24 cellular contexts compared by ENCODE assay signal in genomic region chr15:25899870-25900269, GRCh38. TPM values are rescaled to one million over a fixed set of nuclear protein-coding genes. Genes with fewer than 3 reads are reported as not detected.
A peak's percentile ranks its signal among the peaks of the same experiment; 100 is the strongest.
DNase-seq lines count a peak whose midpoint lies in the region; ATAC-seq, FAIRE-seq and TF ChIP-seq lines count a peak whose summit lies in the region.
"Had no signal": no experiment of that assay in that cellular context is flagged by ENCODE, and none has a peak within 500 bp of the region (broad histone marks: within the 10 kb centered on the region; RNA-seq: fewer than 3 reads in every experiment).

No MANE protein-coding gene starts in this region.

- TF ChIP-seq CTCF in IMR-90 (conservative IDR thresholded peaks at IDR 0.05; ENCODE audit: low read depth, low read length) (no peak), bronchial epithelial cell (IDR thresholded peaks at IDR 0.05; ENCODE audit: insufficient read depth, low read length, severe bottlenecking) (no peak), gastroesophageal sphincter (IDR thresholded peaks at IDR 0.05) (no peak), tibial nerve (IDR thresholded peaks at IDR 0.05) (no peak)

- H2BK5ac ChIP-seq in IMR-90 (ENCODE audit: low read depth, low read length, poor library complexity, severe bottlenecking) = no peak overlapping the region

- ATAC-seq in IMR-90 (ENCODE audit: low read depth) (peak; percentile 56), gastroesophageal sphincter (no peak), HG03342 (IDR thresholded peaks at IDR 0.05; ENCODE audit: unreplicated experiment) (no peak)
- ATAC-seq: GM12878 had no signal

- CTCF ChIA-PET in IMR-90 (lab: Yijun Ruan, JAX) = no interaction called here
- CTCF ChIA-PET in activated CD4-positive, alpha-beta T cell treated with anti-CD3 and anti-CD28 coated beads, Interleukin-2, amount 10 ng/mL, durations not matched to agents 7 days and 5 days (lab: Charles Lee) = no interaction called here

- H3K4ac ChIP-seq in IMR-90 (ENCODE audit: low read depth, low read length) = no peak overlapping the region

- POLR2A ChIA-PET in IMR-90 (lab: Charles Lee; ENCODE audit: unreplicated experiment) = no interaction called here
- POLR2A ChIA-PET in activated CD4-positive, alpha-beta T cell treated with anti-CD3 and anti-CD28 coated beads, Interleukin-2, amount 10 ng/mL, durations not matched to agents 7 days and 5 days (lab: Charles Lee) = no interaction called here

- no peak overlapping the region for H3K23ac ChIP-seq in IMR-90 (ENCODE audit: low read depth, low read length)

- no peaks in the 10 kb centered on the region for H3K36me3 Mint-ChIP-seq in activated CD4-positive, alpha-beta T cell treated with anti-CD3 and anti-CD28 coated beads, Interleukin-2, amount 10 ng/mL, durations not matched to agents 7 days and 5 days (ENCODE audit: low read depth)

- H3K9me3 ChIP-seq in IMR-90 (ENCODE audit: control insufficient read depth, insufficient read depth, low read length) = no peaks in the 10 kb centered on the region
- no peaks in the 10 kb centered on the region for H3K9me3 ChIP-seq in gastroesophageal sphincter
- H3K9me3 ChIP-seq in tibial nerve = no peaks in the 10 kb centered on the region
- H3K9me3 ChIP-seq: A549; BLaER1 treated with 17β-estradiol and CSF1 and Interleukin-3, amounts not matched to agents 10 nM and 100 nM; MG63 had no signal

- H3K36me3 ChIP-seq in IMR-90 (ENCODE audit: control insufficient read depth, insufficient read depth, low read length) (no peaks in the 10 kb centered on the region), bronchial epithelial cell (ENCODE audit: control insufficient read depth, insufficient read depth, low read length) (no peaks in the 10 kb centered on the region), gastroesophageal sphincter (no peaks in the 10 kb centered on the region), tibial nerve (no peaks in the 10 kb centered on the region)
- H3K36me3 ChIP-seq: BLaER1 treated with 17β-estradiol and CSF1 and Interleukin-3, amounts not matched to agents 10 nM and 100 nM; MG63 had no signal

- no peak overlapping the region for H2AK9ac ChIP-seq in IMR-90 (replicated peaks; ENCODE audit: low read depth, low read length, poor library complexity)

- dilution Hi-C loops in IMR-90 (cut with HindIII; ENCODE audit: low sequenced_read_pairs, unreplicated experiment) = no loop called here

- no peaks in the 10 kb centered on the region for H4K20me1 ChIP-seq in IMR-90 (ENCODE audit: insufficient read depth, low read length)
- H4K20me1 ChIP-seq: BLaER1 treated with 17β-estradiol and CSF1 and Interleukin-3, amounts not matched to agents 10 nM and 100 nM had no signal

- H3K9me3 Mint-ChIP-seq in activated CD4-positive, alpha-beta T cell treated with anti-CD3 and anti-CD28 coated beads, Interleukin-2, amount 10 ng/mL, durations not matched to agents 7 days and 5 days = no peaks in the 10 kb centered on the region

- TF ChIP-seq POLR2A in IMR-90 (IDR thresholded peaks at IDR 0.05; ENCODE audit: low read depth, low read length) = no peak
- TF ChIP-seq POLR2A in gastroesophageal sphincter (IDR thresholded peaks at IDR 0.05) = no peak
- TF ChIP-seq POLR2A in tibial nerve (IDR thresholded peaks at IDR 0.05) = no peak

- DNase-seq in IMR-90 (peak; percentile 38), bronchial epithelial cell (ENCODE audit: low read depth) (peak; percentile 50), tibial nerve (ENCODE audit: low spot score in 2 of 2) (no peak), SKM-1 (lab: John Stamatoyannopoulos, UW; ENCODE audit: unreplicated experiment) (no peak)
- no peak for DNase-seq in activated CD4-positive, alpha-beta T cell treated with anti-CD3 and anti-CD28 coated beads, Interleukin-2, amount 10 ng/mL, durations not matched to agents 7 days and 5 days
- DNase-seq: AML-193; CD4-positive, alpha-beta T cell; DMS53; KG1; MG63; NCI-H2029; NCI-H446; NCI-H524 treated with DMSO at 0.1 percent for 48 hours; NCI-H774; Right ventricle myocardium superior had no signal

- no peaks in the 10 kb centered on the region for H3K27me3 ChIP-seq in IMR-90 (ENCODE audit: control insufficient read depth, insufficient read depth, low read length)
- no peaks in the 10 kb centered on the region for H3K27me3 ChIP-seq in bronchial epithelial cell (ENCODE audit: control insufficient read depth, insufficient read depth, low read length)
- no peaks in the 10 kb centered on the region for H3K27me3 ChIP-seq in gastroesophageal sphincter
- no peaks in the 10 kb centered on the region for H3K27me3 ChIP-seq in tibial nerve
- H3K27me3 ChIP-seq: BLaER1 treated with 17β-estradiol and CSF1 and Interleukin-3, amounts not matched to agents 10 nM and 100 nM; MG63 had no signal

- no peak overlapping the region for H3K9ac ChIP-seq in IMR-90 (ENCODE audit: low read depth, low read length)
- H3K9ac ChIP-seq: BLaER1 treated with 17β-estradiol and CSF1 and Interleukin-3, amounts not matched to agents 10 nM and 100 nM had no signal

- no peak overlapping the region for H4K5ac ChIP-seq in IMR-90 (ENCODE audit: low read depth, low read length)

- no peak for FAIRE-seq in bronchial epithelial cell (lab: Jason Lieb, UNC)
- FAIRE-seq: A549, GM12878, GM19239, H54, HTR-8/SVneo had no signal

- H3K27ac Mint-ChIP-seq in activated CD4-positive, alpha-beta T cell treated with anti-CD3 and anti-CD28 coated beads, Interleukin-2, amount 10 ng/mL, durations not matched to agents 7 days and 5 days = no peak overlapping the region
- H3K27ac Mint-ChIP-seq: CD4-positive, alpha-beta T cell had no signal

- H3K27me3 Mint-ChIP-seq in activated CD4-positive, alpha-beta T cell treated with anti-CD3 and anti-CD28 coated beads, Interleukin-2, amount 10 ng/mL, durations not matched to agents 7 days and 5 days = no peaks in the 10 kb centered on the region
- H3K27me3 Mint-ChIP-seq: CD4-positive, alpha-beta T cell had no signal

- intact Hi-C loops in IMR-90 (cut with micrococcal nuclease) = no loop called here

- WGBS in IMR-90 (ENCODE audit: extremely low coverage in 2 of 2, insufficient read length in 1 of 2), 2 experiments = no CpG with 5 or more reads among the region's 1 CpG
- WGBS in gastroesophageal sphincter (ENCODE audit: low coverage in 1 of 2), 2 donors = 13 to 58% methylated on average over 1 of the region's 1 CpG
- 35 to 80% methylated on average over 1 of the region's 1 CpG for WGBS in tibial nerve, 2 donors

- H4K8ac ChIP-seq in IMR-90 (ENCODE audit: low read depth in 2 of 2, low read length in 2 of 2) = no peak overlapping the region

- no peak overlapping the region for H2AK5ac ChIP-seq in IMR-90 (ENCODE audit: low read depth, low read length)

- TF ChIP-seq EP300 in gastroesophageal sphincter (IDR thresholded peaks at IDR 0.05) = no peak
- TF ChIP-seq EP300 in tibial nerve (IDR thresholded peaks at IDR 0.05) = no peak

- H3K56ac ChIP-seq in IMR-90 (ENCODE audit: extremely low read depth, insufficient read depth, low read length) = no peak overlapping the region

- peaks cover 11% of the 10 kb centered on the region for H3K9me1 ChIP-seq in IMR-90 (ENCODE audit: insufficient read depth, low read length)

- BruUV-seq in IMR-90 (replicated peaks; lab: Mats Ljungman, UMichigan) = no TSS peak

- peaks cover 16% of the 10 kb centered on the region for H3K4me1 Mint-ChIP-seq in activated CD4-positive, alpha-beta T cell treated with anti-CD3 and anti-CD28 coated beads, Interleukin-2, amount 10 ng/mL, durations not matched to agents 7 days and 5 days

- H2BK120ac ChIP-seq in IMR-90 (ENCODE audit: low read depth, low read length) = no peak overlapping the region

- H3K4me3 Mint-ChIP-seq in activated CD4-positive, alpha-beta T cell treated with anti-CD3 and anti-CD28 coated beads, Interleukin-2, amount 10 ng/mL, durations not matched to agents 7 days and 5 days = no peak overlapping the region
- H3K4me3 Mint-ChIP-seq: CD4-positive, alpha-beta T cell had no signal

- no peak overlapping the region for H3K4me2 ChIP-seq in IMR-90 (ENCODE audit: low read depth, low read length)
- H3K4me2 ChIP-seq: A549; BLaER1 treated with 17β-estradiol and CSF1 and Interleukin-3, amounts not matched to agents 10 nM and 100 nM had no signal

- no peak overlapping the region for H2BK20ac ChIP-seq in IMR-90 (ENCODE audit: low read depth, low read length)

- in situ Hi-C loops in IMR-90 (cut with MboI; ENCODE audit: low sequenced_read_pairs) = no loop called here

- no peak overlapping the region for H3K14ac ChIP-seq in IMR-90 (replicated peaks; ENCODE audit: low read depth, low read length)

- H2AFZ ChIP-seq in IMR-90 (replicated peaks; ENCODE audit: low read length, poor library complexity) = no peak overlapping the region

- peaks cover 13% of the 10 kb centered on the region for H3K4me1 ChIP-seq in IMR-90 (ENCODE audit: control insufficient read depth, insufficient read depth, low read length)
- H3K4me1 ChIP-seq in gastroesophageal sphincter = peaks cover 0 to 43% (median 16%) of the 10 kb centered on the region in 3 donors
- peaks cover 0 to 3% (median 0%) of the 10 kb centered on the region in 4 donors for H3K4me1 ChIP-seq in tibial nerve

- H4K91ac ChIP-seq in IMR-90 (ENCODE audit: insufficient read depth, low read depth, low read length) = no peak overlapping the region

- H2BK15ac ChIP-seq in IMR-90 (ENCODE audit: low read depth, low read length) = no peak overlapping the region

- H3K79me1 ChIP-seq in IMR-90 (ENCODE audit: low read depth in 1 of 2, low read length in 2 of 2) = no peaks in the 10 kb centered on the region

- H3K18ac ChIP-seq in IMR-90 (ENCODE audit: low read depth, low read length) = no peak overlapping the region

- no peak for TF ChIP-seq RAD21 in IMR-90 (IDR thresholded peaks at IDR 0.05; ENCODE audit: low read length)

- H3K4me3 ChIP-seq in IMR-90 (ENCODE audit: insufficient read depth, low read depth, low read length) (no peak overlapping the region), bronchial epithelial cell (ENCODE audit: low read depth, low read length) (no peak overlapping the region), gastroesophageal sphincter (no peak overlapping the region), tibial nerve (no peak overlapping the region)
- H3K4me3 ChIP-seq: A549; BLaER1 treated with 17β-estradiol and CSF1 and Interleukin-3, amounts not matched to agents 10 nM and 100 nM; GM12878; MG63 had no signal

- H3K27ac ChIP-seq in IMR-90 (ENCODE audit: insufficient read depth, low read length) = no peak overlapping the region
- peak overlapping the region in 3 of 4 donors; percentile 64 to 75 (median 75) for H3K27ac ChIP-seq in gastroesophageal sphincter
- no peak overlapping the region for H3K27ac ChIP-seq in tibial nerve
- H3K27ac ChIP-seq: BLaER1 treated with 17β-estradiol and CSF1 and Interleukin-3, amounts not matched to agents 10 nM and 100 nM had no signal

TF ChIP-seq in IMR-90, 13 proteins besides CTCF, POLR2A, EP300 and RAD21 (continues in another document):
- 0 out of 2 replicates have a peak, but pooled peaks have one; percentile 3 for TF ChIP-seq FOS (IDR thresholded peaks at IDR 0.05; ENCODE audit: low read depth, low read length)

RNA-seq across cellular contexts. Expression of gene ATP10A, which starts 36.7 kb away (rescaled TPM):
- total RNA-seq in IMR-90 (2012; rRNA removed) = 12.8 and 13.8 TPM in 2 replicates
- 16.0 and 16.9 TPM in 2 replicates for polyA plus RNA-seq in IMR-90 (2012; rRNA removed)
- 8.3 and 9.4 TPM in 2 replicates for polyA plus RNA-seq in IMR-90 (2012; cell fraction: cytosol; rRNA removed)
- 23.5 and 28.3 TPM in 2 replicates for polyA plus RNA-seq in IMR-90 (2012; cell fraction: nucleus; rRNA removed; ENCODE audit: low replicate concordance)
- 0.26 and 1.8 TPM in 2 replicates for total RNA-seq in bronchial epithelial cell
- total RNA-seq in gastroesophageal sphincter = 10 to 100 TPM; 22.9 to 41.8 (median 24.6) TPM
- 10 to 100 TPM in 3 of 4 donors, 1 to 10 TPM in 1; 8.1 to 36.0 (median 17.9) TPM for total RNA-seq in tibial nerve
- total RNA-seq in activated CD4-positive, alpha-beta T cell treated with anti-CD3 and anti-CD28 coated beads, Interleukin-2, amount 10 ng/mL, durations not matched to agents 7 days and 5 days = 10 to 100 TPM; 57.9 to 62.4 TPM
- total RNA-seq: RPMI7951 had no signal

Comparison
In these comparisons a context has a peak if more than half of its experiments do, and no peak if none do; other contexts are left out.
1. DNase-seq: peak in IMR-90 (single experiment) and bronchial epithelial cell (single experiment); none in tibial nerve (0 of 2), SKM-1 (single experiment) and activated CD4-positive, alpha-beta T cell treated with anti-CD3 and anti-CD28 coated beads, Interleukin-2, amount 10 ng/mL, durations not matched to agents 7 days and 5 days (single experiment).
2. H3K27ac ChIP-seq: peak in gastroesophageal sphincter (3 of 4); none in IMR-90 (single experiment) and tibial nerve (0 of 4).